24 cellular contexts compared by ENCODE assay signal in genomic region chr1:167744901-167745300, GRCh38.
"Had no signal": no experiment of that assay in that cellular context is flagged by ENCODE, and none has a peak within 500 bp of the region (broad histone marks: within the 10 kb centered on the region; RNA-seq: fewer than 3 reads in every experiment).

No MANE protein-coding gene starts in this region.

- H3K27me3 Mint-ChIP-seq: dendritic cell treated with granulocyte-macrophage colony-stimulating factor and Interleukin-4, amounts not matched to agents 40 ng/mL and 50 ng/mL, for 4 days; memory B cell; stimulated activated naive B cell treated with anti-CD40 and anti-IgM and Interleukin-4, amounts not matched to agents 10 μg/mL and 1 μg/mL and 100 μg/mL, for 72 hours; stimulated activated naive CD8-positive, alpha-beta T cell treated with anti-CD3 and anti-CD28 coated beads, Interleukin-15, amount 100 ng/mL, for 72 hours; type B pancreatic cell had no signal

- H3K4me3 ChIP-seq: colonic mucosa, gastroesophageal sphincter, heart right ventricle, lung, ovary, right lobe of liver, suprapubic skin had no signal

- DNase-seq: colonic mucosa; foreskin fibroblast; heart right ventricle; hippocampal formation; kidney; natural killer cell; occipital lobe; ovary; posterior cingulate gyrus; right lobe of liver; small intestine; stimulated activated CD4-positive, alpha-beta T cell treated with anti-CD3 and anti-CD28 coated beads, Interleukin-15, amount 100 ng/mL, for 24 hours; stimulated activated CD4-positive, alpha-beta T cell treated with anti-CD3 and anti-CD28 coated beads, Interleukin-2, amount 100 ng/mL, for 48 hours; stimulated activated naive B cell treated with anti-CD40 and anti-IgM and Interleukin-4, amounts not matched to agents 10 μg/mL and 1 μg/mL and 100 μg/mL, for 72 hours; stimulated activated naive CD8-positive, alpha-beta T cell treated with anti-CD3 and anti-CD28 coated beads, Interleukin-15, amount 100 ng/mL, for 72 hours had no signal

- H3K36me3 Mint-ChIP-seq: natural killer cell; stimulated activated naive B cell treated with anti-CD40 and anti-IgM and Interleukin-4, amounts not matched to agents 10 μg/mL and 1 μg/mL and 100 μg/mL, for 72 hours had no signal

- H3K9me3 Mint-ChIP-seq: dendritic cell treated with granulocyte-macrophage colony-stimulating factor and Interleukin-4, amounts not matched to agents 40 ng/mL and 50 ng/mL, for 4 days; memory B cell; natural killer cell; stimulated activated naive B cell treated with anti-CD40 and anti-IgM and Interleukin-4, amounts not matched to agents 10 μg/mL and 1 μg/mL and 100 μg/mL, for 72 hours; stimulated activated naive CD8-positive, alpha-beta T cell treated with anti-CD3 and anti-CD28 coated beads, Interleukin-15, amount 100 ng/mL, for 72 hours; type B pancreatic cell had no signal

- H3K4me1 Mint-ChIP-seq: stimulated activated naive CD8-positive, alpha-beta T cell treated with anti-CD3 and anti-CD28 coated beads, Interleukin-15, amount 100 ng/mL, for 72 hours had no signal

- H3K4me3 Mint-ChIP-seq: dendritic cell treated with granulocyte-macrophage colony-stimulating factor and Interleukin-4, amounts not matched to agents 40 ng/mL and 50 ng/mL, for 4 days; memory B cell; stimulated activated naive B cell treated with anti-CD40 and anti-IgM and Interleukin-4, amounts not matched to agents 10 μg/mL and 1 μg/mL and 100 μg/mL, for 72 hours; stimulated activated naive CD8-positive, alpha-beta T cell treated with anti-CD3 and anti-CD28 coated beads, Interleukin-15, amount 100 ng/mL, for 72 hours; type B pancreatic cell had no signal

- H3K27ac Mint-ChIP-seq: dendritic cell treated with granulocyte-macrophage colony-stimulating factor and Interleukin-4, amounts not matched to agents 40 ng/mL and 50 ng/mL, for 4 days; memory B cell; natural killer cell; stimulated activated naive B cell treated with anti-CD40 and anti-IgM and Interleukin-4, amounts not matched to agents 10 μg/mL and 1 μg/mL and 100 μg/mL, for 72 hours; stimulated activated naive CD8-positive, alpha-beta T cell treated with anti-CD3 and anti-CD28 coated beads, Interleukin-15, amount 100 ng/mL, for 72 hours; type B pancreatic cell had no signal

- ATAC-seq: esophagus mucosa; gastroesophageal sphincter; heart right ventricle; left lobe of liver; right lobe of liver; stimulated activated naive B cell treated with anti-CD40 and anti-IgM and Interleukin-4, amounts not matched to agents 10 μg/mL and 1 μg/mL and 100 μg/mL, for 72 hours; stimulated activated naive CD8-positive, alpha-beta T cell treated with anti-CD3 and anti-CD28 coated beads, Interleukin-15, amount 100 ng/mL, for 72 hours had no signal

- H3K27ac ChIP-seq: colonic mucosa, epithelial cell of prostate, gastroesophageal sphincter, heart right ventricle, ovary, right lobe of liver, suprapubic skin had no signal

- H3K27me3 ChIP-seq: colonic mucosa, gastroesophageal sphincter, heart right ventricle, ovary, right lobe of liver, suprapubic skin had no signal

- H3K9me3 ChIP-seq: colonic mucosa, gastroesophageal sphincter, heart right ventricle, ovary, right lobe of liver, suprapubic skin had no signal

- FAIRE-seq: kidney, small intestine had no signal

- H3K36me3 ChIP-seq: colonic mucosa, gastroesophageal sphincter, heart right ventricle, ovary, right lobe of liver, suprapubic skin had no signal
